Comparison of ENCODE assay signal across 24 cellular contexts in the genomic region with DNA sequence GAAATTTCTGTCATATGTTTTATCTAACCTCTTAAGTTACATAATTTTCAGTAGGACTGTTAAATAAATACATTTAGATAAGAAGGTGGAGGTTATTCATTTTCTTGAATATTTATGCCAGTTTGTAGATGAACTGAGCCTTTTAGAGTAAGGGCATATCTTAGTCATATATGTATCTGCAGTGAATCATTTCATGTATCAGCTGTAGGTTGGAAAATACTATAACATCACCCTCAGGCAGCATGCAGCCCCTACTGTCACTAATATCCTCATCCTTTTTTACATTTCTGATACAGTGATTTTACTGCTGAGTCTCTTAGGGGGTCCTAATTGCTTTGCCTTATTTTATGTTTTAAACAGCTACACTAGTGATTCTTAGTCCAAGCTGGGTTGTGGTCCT.
"Had no signal": no experiment of that assay in that cellular context is flagged by ENCODE, and none has a peak within 500 bp of the region (broad histone marks: within the 10 kb centered on the region; RNA-seq: fewer than 3 reads in every experiment).

No MANE protein-coding gene starts in this region.

- H3K4me1 Mint-ChIP-seq: nephron progenitor cell had no signal

- H3K27me3 ChIP-seq: brain microvascular endothelial cell, colonic mucosa, gastrocnemius medialis, heart left ventricle, sigmoid colon, SJSA1, spleen, tibial nerve, uterus had no signal

- H3K9me3 ChIP-seq: colonic mucosa, gastrocnemius medialis, heart left ventricle, sigmoid colon, SJSA1, spleen, tibial nerve, uterus had no signal

- H3K4me3 ChIP-seq: colonic mucosa, gastrocnemius medialis, heart left ventricle, sigmoid colon, SJSA1, spleen, tibial nerve, uterus had no signal

- FAIRE-seq: kidney had no signal

- H3K36me3 ChIP-seq: colonic mucosa, uterus had no signal

- H3K27ac Mint-ChIP-seq: nephron progenitor cell had no signal

- H3K27me3 Mint-ChIP-seq: central memory CD8-positive, alpha-beta T cell; T-helper 17 cell had no signal

- DNase-seq: activated CD4-positive, alpha-beta T cell treated with anti-CD3 and anti-CD28 coated beads for 4 hours; activated CD8-positive, alpha-beta memory T cell treated with anti-CD3 and anti-CD28 coated beads for 24 hours; activated effector memory CD4-positive, alpha-beta T cell treated with Interleukin-2 at 50 U/mL for 16 hours; aorta; brain microvascular endothelial cell; colonic mucosa; erythroblast; gastrocnemius medialis; heart left ventricle; kidney; nephron progenitor cell; nucleus accumbens; posterior cingulate gyrus; sigmoid colon; spleen; stimulated activated CD4-positive, alpha-beta T cell treated with anti-CD3 and anti-CD28 coated beads, Interleukin-4, amount 100 ng/mL, for 4 hours; stimulated activated naive CD4-positive, alpha-beta T cell; T-helper 17 cell; uterus had no signal

- H3K4me1 ChIP-seq: colonic mucosa, gastrocnemius medialis, SJSA1, uterus had no signal

- H3K9me3 Mint-ChIP-seq: central memory CD8-positive, alpha-beta T cell had no signal

- H3K4me3 Mint-ChIP-seq: central memory CD8-positive, alpha-beta T cell; nephron progenitor cell; T-helper 17 cell had no signal

- H3K27ac ChIP-seq: brain microvascular endothelial cell, colonic mucosa, gastrocnemius medialis, heart left ventricle, sigmoid colon, SJSA1, spleen, tibial nerve, uterus, VCaP had no signal

- ATAC-seq: gastrocnemius medialis, heart left ventricle, left lobe of liver, T-helper 17 cell had no signal
